Comparison of ENCODE assay signal across 14 cellular contexts in genomic region chr2:68768951-68769350, GRCh38. TPM values are rescaled to one million over a fixed set of nuclear protein-coding genes. Genes with fewer than 3 reads are reported as not detected.
DNase-seq lines count a peak whose midpoint lies in the region; ATAC-seq and TF ChIP-seq lines count a peak whose summit lies in the region.
"Had no signal": no experiment of that assay in that cellular context is flagged by ENCODE, and none has a peak within 500 bp of the region (broad histone marks: within the 10 kb centered on the region; RNA-seq: fewer than 3 reads in every experiment).

No MANE protein-coding gene starts in this region.

- peak overlapping the region; percentile 83 for H3K4me2 ChIP-seq in OCI-LY3 (ENCODE audit: low read length)

- peaks cover 4% of the 10 kb centered on the region for H3K36me3 ChIP-seq in OCI-LY3 (replicated peaks; ENCODE audit: low read depth, low read length)
- H3K36me3 ChIP-seq: left ventricle myocardium inferior had no signal

- H3K4me3 ChIP-seq in OCI-LY3 (ENCODE audit: low read length) = peak overlapping the region; percentile 58
- H3K4me3 ChIP-seq: left ventricle myocardium inferior had no signal

- H4K20me1 ChIP-seq in OCI-LY3 (ENCODE audit: insufficient read depth, low read length) = no peaks in the 10 kb centered on the region

- peaks cover 95% of the 10 kb centered on the region for H3K79me2 ChIP-seq in OCI-LY3 (ENCODE audit: low read length)

- H3K4me3 Mint-ChIP-seq in activated CD4-positive, alpha-beta T cell treated with anti-CD3 and anti-CD28 coated beads, Interleukin-2, amount 10 ng/mL, durations not matched to agents 24 days and 14 days = peak overlapping the region; percentile 71
- H3K4me3 Mint-ChIP-seq in dendritic cell treated with granulocyte-macrophage colony-stimulating factor and Interleukin-4, amounts not matched to agents 40 ng/mL and 50 ng/mL, for 4 days = no peak overlapping the region
- peak overlapping the region; percentile 47 to 58 for H3K4me3 Mint-ChIP-seq in stimulated activated naive B cell treated with anti-CD40 and anti-IgM and Interleukin-4, amounts not matched to agents 10 μg/mL and 1 μg/mL and 100 μg/mL, for 72 hours
- H3K4me3 Mint-ChIP-seq: neural crest cell had no signal

- H3K27me3 ChIP-seq in OCI-LY3 (ENCODE audit: low read depth, low read length) = no peaks in the 10 kb centered on the region

- H3K27ac ChIP-seq in OCI-LY3 (ENCODE audit: low read length) = peak overlapping the region; percentile 99
- H3K27ac ChIP-seq: left ventricle myocardium inferior had no signal

- no peak for DNase-seq in activated CD4-positive, alpha-beta T cell treated with anti-CD3 and anti-CD28 coated beads, Interleukin-2, amount 10 ng/mL, durations not matched to agents 24 days and 14 days
- DNase-seq in activated CD4-positive, alpha-beta T cell treated with anti-CD3 and anti-CD28 coated beads for 48 hours = no peak
- no peak for DNase-seq in stimulated activated naive B cell treated with anti-CD40 and anti-IgM and Interleukin-4, amounts not matched to agents 10 μg/mL and 1 μg/mL and 100 μg/mL, for 72 hours
- no peak for DNase-seq in effector CD8-positive, alpha-beta T cell (lab: John Stamatoyannopoulos, UW)
- DNase-seq in cerebellar nuclear complex (lab: John Stamatoyannopoulos, UW) = no peak
- DNase-seq: ACHN; left ventricle myocardium inferior; NCI-H2107; NK-92 treated with Interleukin-12 subunit alpha and Interleukin-12 subunit beta, amount 100 ng/mL, for 24 hours had no signal

- peaks cover 15% of the 10 kb centered on the region for H3K36me3 Mint-ChIP-seq in activated CD4-positive, alpha-beta T cell treated with anti-CD3 and anti-CD28 coated beads, Interleukin-2, amount 10 ng/mL, durations not matched to agents 24 days and 14 days (ENCODE audit: low read depth)
- peaks cover 96% of the 10 kb centered on the region for H3K36me3 Mint-ChIP-seq in dendritic cell treated with granulocyte-macrophage colony-stimulating factor and Interleukin-4, amounts not matched to agents 40 ng/mL and 50 ng/mL, for 4 days (ENCODE audit: low read depth)
- peaks cover 40 to 71% of the 10 kb centered on the region in 2 donors for H3K36me3 Mint-ChIP-seq in stimulated activated naive B cell treated with anti-CD40 and anti-IgM and Interleukin-4, amounts not matched to agents 10 μg/mL and 1 μg/mL and 100 μg/mL, for 72 hours

- TF ChIP-seq CTCF in OCI-LY3 (IDR thresholded peaks at IDR 0.05; ENCODE audit: low read depth, low read length) = no peak

- H3K9me3 Mint-ChIP-seq in activated CD4-positive, alpha-beta T cell treated with anti-CD3 and anti-CD28 coated beads, Interleukin-2, amount 10 ng/mL, durations not matched to agents 24 days and 14 days = no peaks in the 10 kb centered on the region
- no peaks in the 10 kb centered on the region for H3K9me3 Mint-ChIP-seq in dendritic cell treated with granulocyte-macrophage colony-stimulating factor and Interleukin-4, amounts not matched to agents 40 ng/mL and 50 ng/mL, for 4 days
- H3K9me3 Mint-ChIP-seq in stimulated activated naive B cell treated with anti-CD40 and anti-IgM and Interleukin-4, amounts not matched to agents 10 μg/mL and 1 μg/mL and 100 μg/mL, for 72 hours = no peaks in the 10 kb centered on the region
- H3K9me3 Mint-ChIP-seq: neural crest cell had no signal

- no peak for ATAC-seq in stimulated activated naive B cell treated with anti-CD40 and anti-IgM and Interleukin-4, amounts not matched to agents 10 μg/mL and 1 μg/mL and 100 μg/mL, for 72 hours (replicated peaks)
- ATAC-seq in HG03378 (IDR thresholded peaks at IDR 0.05; ENCODE audit: unreplicated experiment) = no peak
- ATAC-seq: sciatic nerve had no signal

- no peak overlapping the region for H2AFZ ChIP-seq in OCI-LY3 (ENCODE audit: low read depth, low read length)

- no peaks in the 10 kb centered on the region for H3K9me3 ChIP-seq in OCI-LY3 (ENCODE audit: insufficient read depth, low read length)
- H3K9me3 ChIP-seq: left ventricle myocardium inferior had no signal

- intact Hi-C loops in activated CD4-positive, alpha-beta T cell treated with anti-CD3 and anti-CD28 coated beads, Interleukin-2, amount 10 ng/mL, durations not matched to agents 24 days and 14 days (cut with micrococcal nuclease) = loop anchor here (5.0 to 10.0 kb wide), 2 partner anchors 517 to 1316 kb away; partner anchors contain the start of genes PCBP1 and PPP3R1
- intact Hi-C loops in dendritic cell treated with granulocyte-macrophage colony-stimulating factor and Interleukin-4, amounts not matched to agents 40 ng/mL and 50 ng/mL, for 4 days (cut with micrococcal nuclease) = no loop called here

- peaks cover 93% of the 10 kb centered on the region for H3K4me1 Mint-ChIP-seq in activated CD4-positive, alpha-beta T cell treated with anti-CD3 and anti-CD28 coated beads, Interleukin-2, amount 10 ng/mL, durations not matched to agents 24 days and 14 days
- H3K4me1 Mint-ChIP-seq in dendritic cell treated with granulocyte-macrophage colony-stimulating factor and Interleukin-4, amounts not matched to agents 40 ng/mL and 50 ng/mL, for 4 days (ENCODE audit: low read depth) = peaks cover 100% of the 10 kb centered on the region
- H3K4me1 Mint-ChIP-seq in stimulated activated naive B cell treated with anti-CD40 and anti-IgM and Interleukin-4, amounts not matched to agents 10 μg/mL and 1 μg/mL and 100 μg/mL, for 72 hours = peaks cover 86 to 100% of the 10 kb centered on the region in 2 donors

- peak overlapping the region; percentile 95 for H3K27ac Mint-ChIP-seq in activated CD4-positive, alpha-beta T cell treated with anti-CD3 and anti-CD28 coated beads, Interleukin-2, amount 10 ng/mL, durations not matched to agents 24 days and 14 days
- H3K27ac Mint-ChIP-seq in dendritic cell treated with granulocyte-macrophage colony-stimulating factor and Interleukin-4, amounts not matched to agents 40 ng/mL and 50 ng/mL, for 4 days = peak overlapping the region; percentile 71
- peak overlapping the region; percentile 98 for H3K27ac Mint-ChIP-seq in stimulated activated naive B cell treated with anti-CD40 and anti-IgM and Interleukin-4, amounts not matched to agents 10 μg/mL and 1 μg/mL and 100 μg/mL, for 72 hours

- peak overlapping the region; percentile 100 for H3K9ac ChIP-seq in OCI-LY3 (ENCODE audit: low read length)

- H3K4me1 ChIP-seq in OCI-LY3 (ENCODE audit: low read length) = peaks cover 100% of the 10 kb centered on the region

- no peaks in the 10 kb centered on the region for H3K27me3 Mint-ChIP-seq in activated CD4-positive, alpha-beta T cell treated with anti-CD3 and anti-CD28 coated beads, Interleukin-2, amount 10 ng/mL, durations not matched to agents 24 days and 14 days
- H3K27me3 Mint-ChIP-seq in dendritic cell treated with granulocyte-macrophage colony-stimulating factor and Interleukin-4, amounts not matched to agents 40 ng/mL and 50 ng/mL, for 4 days = no peaks in the 10 kb centered on the region
- no peaks in the 10 kb centered on the region for H3K27me3 Mint-ChIP-seq in stimulated activated naive B cell treated with anti-CD40 and anti-IgM and Interleukin-4, amounts not matched to agents 10 μg/mL and 1 μg/mL and 100 μg/mL, for 72 hours

RNA-seq across cellular contexts. Expression of gene ARHGAP25, which starts 34.3 kb away (rescaled TPM):
- 37.8 and 42.2 TPM in 2 replicates for total RNA-seq in activated CD4-positive, alpha-beta T cell treated with anti-CD3 and anti-CD28 coated beads, Interleukin-2, amount 10 ng/mL, durations not matched to agents 24 days and 14 days
